In genomic region chr5:167732499-167732898, GRCh38 we compare ENCODE assay signal across 1 cellular context.
TF ChIP-seq lines count a peak whose summit lies in the region.

No MANE protein-coding gene starts in this region.

TF ChIP-seq in SK-N-SH treated with all-trans-retinoic acid at 6 μM for 48 hours, 23 proteins besides CTCF, POLR2A, EP300 and RAD21 (continued from another document):
- TF ChIP-seq, protein P1, sequence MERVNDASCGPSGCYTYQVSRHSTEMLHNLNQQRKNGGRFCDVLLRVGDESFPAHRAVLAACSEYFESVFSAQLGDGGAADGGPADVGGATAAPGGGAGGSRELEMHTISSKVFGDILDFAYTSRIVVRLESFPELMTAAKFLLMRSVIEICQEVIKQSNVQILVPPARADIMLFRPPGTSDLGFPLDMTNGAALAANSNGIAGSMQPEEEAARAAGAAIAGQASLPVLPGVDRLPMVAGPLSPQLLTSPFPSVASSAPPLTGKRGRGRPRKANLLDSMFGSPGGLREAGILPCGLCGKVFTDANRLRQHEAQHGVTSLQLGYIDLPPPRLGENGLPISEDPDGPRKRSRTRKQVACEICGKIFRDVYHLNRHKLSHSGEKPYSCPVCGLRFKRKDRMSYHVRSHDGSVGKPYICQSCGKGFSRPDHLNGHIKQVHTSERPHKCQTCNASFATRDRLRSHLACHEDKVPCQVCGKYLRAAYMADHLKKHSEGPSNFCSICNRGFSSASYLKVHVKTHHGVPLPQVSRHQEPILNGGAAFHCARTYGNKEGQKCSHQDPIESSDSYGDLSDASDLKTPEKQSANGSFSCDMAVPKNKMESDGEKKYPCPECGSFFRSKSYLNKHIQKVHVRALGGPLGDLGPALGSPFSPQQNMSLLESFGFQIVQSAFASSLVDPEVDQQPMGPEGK (CRISPR knock-in tag; IDR thresholded peaks at IDR 0.05; ENCODE audit: borderline replicate concordance): no peak
- TF ChIP-seq ZC3H10 (CRISPR knock-in tag; IDR thresholded peaks at IDR 0.05): no peak
- TF ChIP-seq ZFP3 (CRISPR knock-in tag; IDR thresholded peaks at IDR 0.05): no peak
- no peak for TF ChIP-seq ZNF565 (CRISPR knock-in tag; conservative IDR thresholded peaks at IDR 0.05; ENCODE audit: low read depth)
- no peak for TF ChIP-seq ZFP30 (CRISPR knock-in tag; IDR thresholded peaks at IDR 0.05)
- TF ChIP-seq, protein P2, sequence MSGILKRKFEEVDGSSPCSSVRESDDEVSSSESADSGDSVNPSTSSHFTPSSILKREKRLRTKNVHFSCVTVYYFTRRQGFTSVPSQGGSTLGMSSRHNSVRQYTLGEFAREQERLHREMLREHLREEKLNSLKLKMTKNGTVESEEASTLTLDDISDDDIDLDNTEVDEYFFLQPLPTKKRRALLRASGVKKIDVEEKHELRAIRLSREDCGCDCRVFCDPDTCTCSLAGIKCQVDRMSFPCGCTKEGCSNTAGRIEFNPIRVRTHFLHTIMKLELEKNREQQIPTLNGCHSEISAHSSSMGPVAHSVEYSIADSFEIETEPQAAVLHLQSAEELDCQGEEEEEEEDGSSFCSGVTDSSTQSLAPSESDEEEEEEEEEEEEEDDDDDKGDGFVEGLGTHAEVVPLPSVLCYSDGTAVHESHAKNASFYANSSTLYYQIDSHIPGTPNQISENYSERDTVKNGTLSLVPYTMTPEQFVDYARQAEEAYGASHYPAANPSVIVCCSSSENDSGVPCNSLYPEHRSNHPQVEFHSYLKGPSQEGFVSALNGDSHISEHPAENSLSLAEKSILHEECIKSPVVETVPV (CRISPR knock-in tag; IDR thresholded peaks at IDR 0.05): no peak
- TF ChIP-seq GLIS3 (CRISPR knock-in tag; IDR thresholded peaks at IDR 0.05): no peak
- no peak for TF ChIP-seq ZNF8 (CRISPR knock-in tag; IDR thresholded peaks at IDR 0.05)
- no peak for TF ChIP-seq SNAI2 (CRISPR knock-in tag; IDR thresholded peaks at IDR 0.05)
TF ChIP-seq in SK-N-SH treated with all-trans-retinoic acid at 6 μM for 48 hours: peak in this region for 0.
